ENCODE assay signal across 17 cellular contexts in genomic region chr11:20256925-20257324, GRCh38.
DNase-seq lines count a peak whose midpoint lies in the region; ATAC-seq and TF ChIP-seq lines count a peak whose summit lies in the region.
"Had no signal": no experiment of that assay in that cellular context is flagged by ENCODE, and none has a peak within 500 bp of the region (broad histone marks: within the 10 kb centered on the region; RNA-seq: fewer than 3 reads in every experiment).

No MANE protein-coding gene starts in this region.

- DNase-seq in MCF 10A (ENCODE audit: unreplicated experiment) (no peak), breast epithelium (ENCODE audit: low spot score in 2 of 2) (no peak), fibroblast of the aortic adventitia (ENCODE audit: low read depth) (no peak), neural crest cell (ENCODE audit: low read depth, low spot score) (no peak), Right ventricle myocardium superior (no peak)
- DNase-seq: 8988T; C1 segment of cervical spinal cord; Calu3; CD4-positive, alpha-beta memory T cell; COR-L47; DMS53; DMS79 treated with DMSO at 0.1 percent for 48 hours; GF-D8; GOT3 had no signal

- H3K4me3 ChIP-seq in breast epithelium: no peak overlapping the region
- H3K4me3 ChIP-seq in fibroblast of the aortic adventitia (ENCODE audit: low read depth, low read length): no peak overlapping the region
- H3K4me3 ChIP-seq: HAP-1 had no signal

- ATAC-seq in HG03196 (IDR thresholded peaks at IDR 0.05; ENCODE audit: unreplicated experiment) (no peak), GM19452 (IDR thresholded peaks at IDR 0.05; ENCODE audit: unreplicated experiment) (no peak), Right ventricle myocardium superior (ENCODE audit: poor library complexity) (no peak)

- no peak for TF ChIP-seq POLR2A in breast epithelium (IDR thresholded peaks at IDR 0.05)

- H3K27me3 Mint-ChIP-seq in MCF 10A (ENCODE audit: insufficient read depth, unreplicated experiment) (peaks cover 100% of the 10 kb centered on the region), neural crest cell (ENCODE audit: low read depth) (peaks cover 92% of the 10 kb centered on the region)

- POLR2A ChIA-PET in MCF 10A (lab: Yijun Ruan, JAX): no interaction called here

- H3K4me3 Mint-ChIP-seq in MCF 10A (ENCODE audit: unreplicated experiment) (no peak overlapping the region), neural crest cell (no peak overlapping the region)
- H3K4me3 Mint-ChIP-seq: CD4-positive, alpha-beta memory T cell had no signal

- H3K27me3 ChIP-seq in breast epithelium: peaks cover 0 to 6% of the 10 kb centered on the region in 2 donors

- no peak overlapping the region for H3K27ac Mint-ChIP-seq in MCF 10A (ENCODE audit: low read depth, unreplicated experiment)
- no peak overlapping the region for H3K27ac Mint-ChIP-seq in neural crest cell (ENCODE audit: unreplicated experiment)
- H3K27ac Mint-ChIP-seq: CD4-positive, alpha-beta memory T cell had no signal

- intact Hi-C loops in MCF 10A (cut with micrococcal nuclease): no loop called here
- intact Hi-C loops in breast epithelium (cut with DNase I; ENCODE audit: low total_unique reads): no loop called here
- intact Hi-C loops in Right ventricle myocardium superior (cut with DNase I): no loop called here

- H3K4me1 Mint-ChIP-seq in MCF 10A (ENCODE audit: insufficient read depth, unreplicated experiment): no peaks in the 10 kb centered on the region
- peaks cover 17% of the 10 kb centered on the region for H3K4me1 Mint-ChIP-seq in neural crest cell
- H3K4me1 Mint-ChIP-seq: CD4-positive, alpha-beta memory T cell had no signal

- no peaks in the 10 kb centered on the region for H3K9me3 ChIP-seq in breast epithelium
- H3K9me3 ChIP-seq: HAP-1 had no signal

- CTCF ChIA-PET in MCF 10A (lab: Yijun Ruan, JAX): interaction anchor here (0.6 kb wide), 1 partner anchor 140 kb away, joined by 3 read pairs; no protein-coding TSS in a partner anchor

- H3K36me3 ChIP-seq in breast epithelium: no peaks in the 10 kb centered on the region
- H3K36me3 ChIP-seq: HAP-1 had no signal

- TF ChIP-seq CTCF in MCF 10A (IDR thresholded peaks at IDR 0.05; ENCODE audit: unreplicated experiment): peak; percentile 0
- TF ChIP-seq CTCF in breast epithelium (IDR thresholded peaks at IDR 0.05): no peak
- peak; percentile 0 for TF ChIP-seq CTCF in fibroblast of the aortic adventitia (IDR thresholded peaks at IDR 0.05; ENCODE audit: insufficient read depth, low read length)
- TF ChIP-seq CTCF in neural crest cell (conservative IDR thresholded peaks at IDR 0.05): peak; percentile 28

- H3K27ac ChIP-seq in breast epithelium: no peak overlapping the region

- H3K9me3 Mint-ChIP-seq in MCF 10A (ENCODE audit: unreplicated experiment): no peaks in the 10 kb centered on the region
- no peaks in the 10 kb centered on the region for H3K9me3 Mint-ChIP-seq in neural crest cell

- BruUV-seq in MCF 10A (replicated peaks; lab: Mats Ljungman, UMichigan): no TSS peak

- H3K4me1 ChIP-seq in breast epithelium: no peaks in the 10 kb centered on the region
- H3K4me1 ChIP-seq: HAP-1 had no signal

- H3K36me3 Mint-ChIP-seq in MCF 10A (ENCODE audit: insufficient read depth, unreplicated experiment) (no peaks in the 10 kb centered on the region), neural crest cell (ENCODE audit: low read depth) (no peaks in the 10 kb centered on the region)
- H3K36me3 Mint-ChIP-seq: CD4-positive, alpha-beta memory T cell had no signal

Comparison
In these comparisons a context has a peak if more than half of its experiments do, and no peak if none do; other contexts are left out.
1. CTCF ChIP-seq: peak in MCF 10A (single experiment), fibroblast of the aortic adventitia (single experiment) and neural crest cell (single experiment); none in breast epithelium (0 of 3).